Comparison of ENCODE assay signal across 22 cellular contexts in genomic region chr1:10688409-10688786, GRCh38.
DNase-seq lines count a peak whose midpoint lies in the region; ATAC-seq and TF ChIP-seq lines count a peak whose summit lies in the region.
"Had no signal": no experiment of that assay in that cellular context is flagged by ENCODE, and none has a peak within 500 bp of the region (broad histone marks: within the 10 kb centered on the region; RNA-seq: fewer than 3 reads in every experiment).

No MANE protein-coding gene starts in this region.

- peak overlapping the region in 8 of 10 donors; percentile 84 to 95 (median 88) for H3K27ac ChIP-seq in heart right ventricle
- H3K27ac ChIP-seq in hepatocyte: peak overlapping the region; percentile 95
- peak overlapping the region; percentile 91 to 96 for H3K27ac ChIP-seq in prostate gland
- no peak overlapping the region for H3K27ac ChIP-seq in MM.1S (ENCODE audit: low read length)
- H3K27ac ChIP-seq in coronary artery: no peak overlapping the region

- no peaks in the 10 kb centered on the region for H3K27me3 ChIP-seq in heart right ventricle
- no peaks in the 10 kb centered on the region for H3K27me3 ChIP-seq in hepatocyte
- H3K27me3 ChIP-seq in prostate gland (replicated peaks; ENCODE audit: insufficient read depth): no peaks in the 10 kb centered on the region
- peaks cover 98% of the 10 kb centered on the region for H3K27me3 ChIP-seq in MM.1S (replicated peaks; ENCODE audit: insufficient read depth, low read length)
- H3K27me3 ChIP-seq: ascending aorta had no signal

- no peaks in the 10 kb centered on the region for H3K9me2 ChIP-seq in hepatocyte (replicated peaks; ENCODE audit: insufficient read depth)
- no peaks in the 10 kb centered on the region for H3K9me2 ChIP-seq in MM.1S (replicated peaks; ENCODE audit: insufficient read depth, low read length)

- H3K27ac Mint-ChIP-seq in activated CD4-positive, alpha-beta memory T cell treated with anti-CD3 and anti-CD28 coated beads, Interleukin-2, amount 10 ng/mL, durations not matched to agents 7 days and 5 days: no peak overlapping the region
- H3K27ac Mint-ChIP-seq: activated B cell treated with CpG ODN at 0.5 μM for 24 hours; activated CD8-positive, alpha-beta T cell treated with anti-CD3 and anti-CD28 coated beads, Interleukin-2, amount 10 ng/mL, durations not matched to agents 7 days and 5 days; mesothelial cell of epicardium; stimulated activated naive B cell treated with anti-CD40 and anti-IgM and Interleukin-4, amounts not matched to agents 10 μg/mL and 1 μg/mL and 100 μg/mL, for 72 hours had no signal

- no peak overlapping the region for H2AFZ ChIP-seq in hepatocyte
- H2AFZ ChIP-seq in MM.1S (ENCODE audit: low read length): no peak overlapping the region

- H3K4me3 ChIP-seq in heart right ventricle (no peak overlapping the region), hepatocyte (no peak overlapping the region), prostate gland (no peak overlapping the region), foreskin fibroblast (ENCODE audit: low read depth in 1 of 2, low read length in 2 of 2) (no peak overlapping the region), MM.1S (ENCODE audit: low read length) (no peak overlapping the region), coronary artery (no peak overlapping the region)
- H3K4me3 ChIP-seq: ascending aorta had no signal

- no peak overlapping the region for H3K9ac ChIP-seq in MM.1S (ENCODE audit: low read length)

- DNase-seq in heart right ventricle (no peak), Right ventricle myocardium inferior (ENCODE audit: missing footprints) (no peak), hepatocyte (ENCODE audit: low spot score) (no peak), prostate gland (ENCODE audit: low spot score) (no peak), foreskin fibroblast (no peak), MM.1S (no peak), coronary artery (ENCODE audit: low spot score) (no peak)
- DNase-seq in activated CD4-positive, alpha-beta memory T cell treated with anti-CD3 and anti-CD28 coated beads, Interleukin-2, amount 10 ng/mL, durations not matched to agents 7 days and 5 days: no peak
- DNase-seq: activated B cell treated with CpG ODN at 0.5 μM for 24 hours; activated CD8-positive, alpha-beta T cell treated with anti-CD3 and anti-CD28 coated beads, Interleukin-2, amount 10 ng/mL, durations not matched to agents 7 days and 5 days; activated naive CD4-positive, alpha-beta T cell treated with anti-CD3 and anti-CD28 coated beads, Interleukin-2, amount 50 U/mL, for 16 hours; activated T-cell treated with anti-CD3 and anti-CD28 coated beads, Interleukin-2, amount 50 U/mL, for 4 hours; GDM1; hypothalamus; NCI-H526 treated with DMSO at 0.1 percent for 48 hours; nucleus accumbens; SHP77 treated with DMSO at 0.1 percent for 48 hours; stimulated activated naive B cell treated with anti-CD40 and anti-IgM and Interleukin-4, amounts not matched to agents 10 μg/mL and 1 μg/mL and 100 μg/mL, for 72 hours; T-helper 2 cell had no signal

- H4K20me1 ChIP-seq in hepatocyte (ENCODE audit: insufficient read depth, poor library complexity, severe bottlenecking): peaks cover 3% of the 10 kb centered on the region
- peaks cover 4% of the 10 kb centered on the region; the same call in 1 of the 2 replicates for H4K20me1 ChIP-seq in MM.1S (ENCODE audit: insufficient read depth, low read length)

- ATAC-seq in heart right ventricle: no peak
- no peak for ATAC-seq in Right ventricle myocardium inferior
- ATAC-seq: activated CD8-positive, alpha-beta T cell treated with anti-CD3 and anti-CD28 coated beads, Interleukin-2, amount 10 ng/mL, durations not matched to agents 7 days and 5 days; activated T-cell treated with anti-CD3 and anti-CD28 coated beads, Interleukin-2, amount 50 U/mL, for 4 hours; sciatic nerve; stimulated activated naive B cell treated with anti-CD40 and anti-IgM and Interleukin-4, amounts not matched to agents 10 μg/mL and 1 μg/mL and 100 μg/mL, for 72 hours had no signal

- peaks cover 19% of the 10 kb centered on the region for H3K4me1 Mint-ChIP-seq in activated CD4-positive, alpha-beta memory T cell treated with anti-CD3 and anti-CD28 coated beads, Interleukin-2, amount 10 ng/mL, durations not matched to agents 7 days and 5 days

- H3K4me2 ChIP-seq in hepatocyte: no peak overlapping the region
- H3K4me2 ChIP-seq in MM.1S (ENCODE audit: low read depth, low read length): no peak overlapping the region

- TF ChIP-seq POLR2A in prostate gland (IDR thresholded peaks at IDR 0.05): no peak

- POLR2A ChIA-PET in activated CD4-positive, alpha-beta memory T cell treated with anti-CD3 and anti-CD28 coated beads, Interleukin-2, amount 10 ng/mL, durations not matched to agents 7 days and 5 days (lab: Charles Lee): no interaction called here

- CTCF ChIA-PET in activated CD4-positive, alpha-beta memory T cell treated with anti-CD3 and anti-CD28 coated beads, Interleukin-2, amount 10 ng/mL, durations not matched to agents 7 days and 5 days (lab: Charles Lee): interaction anchor here (0.9 kb wide), 1 partner anchor 181 kb away, joined by 3 read pairs; no protein-coding TSS in a partner anchor

- no peaks in the 10 kb centered on the region for H3K9me3 Mint-ChIP-seq in activated CD4-positive, alpha-beta memory T cell treated with anti-CD3 and anti-CD28 coated beads, Interleukin-2, amount 10 ng/mL, durations not matched to agents 7 days and 5 days
- H3K9me3 Mint-ChIP-seq: activated B cell treated with CpG ODN at 0.5 μM for 24 hours; activated T-cell treated with anti-CD3 and anti-CD28 coated beads, Interleukin-2, amount 50 U/mL, for 4 hours; mesothelial cell of epicardium; stimulated activated naive B cell treated with anti-CD40 and anti-IgM and Interleukin-4, amounts not matched to agents 10 μg/mL and 1 μg/mL and 100 μg/mL, for 72 hours had no signal

- no peaks in the 10 kb centered on the region for H3F3A ChIP-seq in MM.1S (ENCODE audit: insufficient read depth, low read length)

- no peak overlapping the region for H3K4me3 Mint-ChIP-seq in activated CD4-positive, alpha-beta memory T cell treated with anti-CD3 and anti-CD28 coated beads, Interleukin-2, amount 10 ng/mL, durations not matched to agents 7 days and 5 days
- H3K4me3 Mint-ChIP-seq: activated B cell treated with CpG ODN at 0.5 μM for 24 hours; activated CD8-positive, alpha-beta T cell treated with anti-CD3 and anti-CD28 coated beads, Interleukin-2, amount 10 ng/mL, durations not matched to agents 7 days and 5 days; activated T-cell treated with anti-CD3 and anti-CD28 coated beads, Interleukin-2, amount 50 U/mL, for 4 hours; mesothelial cell of epicardium; stimulated activated naive B cell treated with anti-CD40 and anti-IgM and Interleukin-4, amounts not matched to agents 10 μg/mL and 1 μg/mL and 100 μg/mL, for 72 hours had no signal

- peaks cover 70 to 98% (median 92%) of the 10 kb centered on the region in 9 donors for H3K4me1 ChIP-seq in heart right ventricle
- peaks cover 50% of the 10 kb centered on the region for H3K4me1 ChIP-seq in hepatocyte (ENCODE audit: insufficient read depth)
- H3K4me1 ChIP-seq in prostate gland (replicated peaks): peaks cover 81% of the 10 kb centered on the region
- H3K4me1 ChIP-seq in MM.1S (ENCODE audit: low read length): no peaks in the 10 kb centered on the region

- no peaks in the 10 kb centered on the region for H3K36me3 Mint-ChIP-seq in activated CD4-positive, alpha-beta memory T cell treated with anti-CD3 and anti-CD28 coated beads, Interleukin-2, amount 10 ng/mL, durations not matched to agents 7 days and 5 days (ENCODE audit: low read depth)
- H3K36me3 Mint-ChIP-seq: mesothelial cell of epicardium had no signal

- no peaks in the 10 kb centered on the region for H3K36me3 ChIP-seq in heart right ventricle
- H3K36me3 ChIP-seq in hepatocyte (replicated peaks; ENCODE audit: insufficient read depth, low read depth): no peaks in the 10 kb centered on the region
- no peaks in the 10 kb centered on the region for H3K36me3 ChIP-seq in prostate gland
- H3K36me3 ChIP-seq in MM.1S (replicated peaks; ENCODE audit: insufficient read depth, low read length): no peaks in the 10 kb centered on the region
- H3K36me3 ChIP-seq: ascending aorta had no signal

- H3K9me3 ChIP-seq in heart right ventricle: no peaks in the 10 kb centered on the region
- H3K9me3 ChIP-seq in hepatocyte (ENCODE audit: low read depth): no peaks in the 10 kb centered on the region
- H3K9me3 ChIP-seq in prostate gland: no peaks in the 10 kb centered on the region
- H3K9me3 ChIP-seq in MM.1S (replicated peaks; ENCODE audit: insufficient read depth, low read length): no peaks in the 10 kb centered on the region
- H3K9me3 ChIP-seq: ascending aorta had no signal

- intact Hi-C loops in heart right ventricle (cut with DNase I) (loop anchor here in 1 of 10 donors (10.0 kb wide), 1 partner anchor 176 kb away; no protein-coding TSS in a partner anchor), Right ventricle myocardium inferior (cut with DNase I) (loop anchor here (2.0 kb wide), 1 partner anchor 100 kb away; no protein-coding TSS in a partner anchor), prostate gland (cut with DNase I) (no loop called here)

- no peaks in the 10 kb centered on the region for H3K27me3 Mint-ChIP-seq in activated CD4-positive, alpha-beta memory T cell treated with anti-CD3 and anti-CD28 coated beads, Interleukin-2, amount 10 ng/mL, durations not matched to agents 7 days and 5 days
- H3K27me3 Mint-ChIP-seq: activated B cell treated with CpG ODN at 0.5 μM for 24 hours; stimulated activated naive B cell treated with anti-CD40 and anti-IgM and Interleukin-4, amounts not matched to agents 10 μg/mL and 1 μg/mL and 100 μg/mL, for 72 hours had no signal

- TF ChIP-seq CTCF in heart right ventricle (IDR thresholded peaks at IDR 0.05): no peak
- no peak for TF ChIP-seq CTCF in hepatocyte (IDR thresholded peaks at IDR 0.05; ENCODE audit: poor library complexity)
- no peak for TF ChIP-seq CTCF in prostate gland (IDR thresholded peaks at IDR 0.05)
- TF ChIP-seq CTCF in foreskin fibroblast (IDR thresholded peaks at IDR 0.05; ENCODE audit: low read depth, low read length): no peak
- no peak for TF ChIP-seq CTCF in MM.1S (IDR thresholded peaks at IDR 0.05; ENCODE audit: low read length)
- no peak for TF ChIP-seq CTCF in coronary artery (IDR thresholded peaks at IDR 0.05)

- 58 to 64% methylated on average over 10 of the region's 10 CpGs for WGBS in heart right ventricle, 2 donors
- 95% methylated on average over 10 of the region's 10 CpGs for WGBS in hepatocyte (ENCODE audit: low lambda C conversion rate, missing lambda C conversion rate)
- 81% methylated on average over 10 of the region's 10 CpGs for WGBS in prostate gland

- H3K79me2 ChIP-seq in hepatocyte (peaks cover 48% of the 10 kb centered on the region), MM.1S (ENCODE audit: low read length) (no peaks in the 10 kb centered on the region)

Comparison
In these comparisons a context has a peak if more than half of its experiments do, and no peak if none do; other contexts are left out.
1. H3K27ac ChIP-seq: peak in heart right ventricle (8 of 10), hepatocyte (single experiment) and prostate gland (2 of 2); none in MM.1S (single experiment) and coronary artery (0 of 2).